Comparison of ENCODE assay signal across 10 cellular contexts in the genomic region with DNA sequence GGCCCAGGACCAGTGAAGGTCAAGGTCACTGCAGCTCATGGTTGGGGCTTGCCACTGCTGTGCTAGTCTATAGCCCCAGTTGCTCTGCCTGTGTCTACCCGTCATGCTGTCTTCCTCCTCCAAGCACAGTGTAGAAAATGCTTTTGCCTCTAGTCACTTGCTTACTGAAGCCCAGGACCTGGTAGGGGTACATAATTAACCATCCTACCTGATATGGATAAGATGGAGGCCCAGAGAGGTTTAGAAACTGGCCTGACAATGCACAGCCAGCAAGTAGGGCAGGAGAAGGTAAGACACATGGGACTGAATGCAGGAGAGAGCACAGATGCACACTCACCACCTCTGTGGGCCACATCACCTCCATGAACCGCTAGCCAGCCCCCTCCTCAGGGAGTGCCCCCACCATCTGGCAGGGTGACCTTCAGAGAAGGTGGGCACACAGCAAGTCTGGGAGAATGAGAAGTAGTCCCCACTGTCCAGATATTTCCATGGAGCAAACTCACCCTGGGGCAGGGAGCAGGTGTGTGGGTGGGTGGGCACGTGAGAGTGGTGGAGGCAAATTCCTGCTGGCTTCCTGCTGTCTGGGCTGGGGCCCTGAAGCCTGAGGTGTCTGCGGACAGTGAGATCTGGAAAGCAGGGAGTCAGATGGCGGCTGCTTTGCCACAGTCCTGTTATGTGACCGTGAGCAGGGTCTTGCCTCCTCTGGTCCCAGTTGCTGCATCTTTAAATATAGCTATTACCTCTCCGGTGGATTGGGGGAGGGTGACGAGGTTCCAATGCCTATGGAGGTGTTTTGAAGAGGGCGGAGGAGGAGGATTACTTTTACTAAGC. TPM values are rescaled to one million over a fixed set of nuclear protein-coding genes. Genes with fewer than 3 reads are reported as not detected.
A peak's percentile ranks its signal among the peaks of the same experiment; 100 is the strongest.
DNase-seq lines count a peak whose midpoint lies in the region; ATAC-seq and TF ChIP-seq lines count a peak whose summit lies in the region.
"Had no signal": no experiment of that assay in that cellular context is flagged by ENCODE, and none has a peak within 500 bp of the region (broad histone marks: within the 10 kb centered on the region; RNA-seq: fewer than 3 reads in every experiment).

No MANE protein-coding gene starts in this region.

- H3K27ac ChIP-seq in colonic mucosa (no peak overlapping the region), lower lobe of right lung (peak overlapping the region; percentile 87), subcutaneous abdominal adipose tissue (ENCODE audit: low read depth, low read length) (peak overlapping the region; percentile 86)

- H3K9me3 ChIP-seq in colonic mucosa (no peaks in the 10 kb centered on the region), lower lobe of right lung (no peaks in the 10 kb centered on the region), subcutaneous abdominal adipose tissue (ENCODE audit: control insufficient read depth in 5 of 5, low read length in 5 of 5) (no peaks in the 10 kb centered on the region)

- peak; percentile 53 for DNase-seq in H7
- no peak for DNase-seq in colonic mucosa
- no peak for DNase-seq in lower lobe of right lung
- no peak for DNase-seq in activated naive CD4-positive, alpha-beta T cell (lab: John Stamatoyannopoulos, UW)
- DNase-seq in NCI-H82 (lab: John Stamatoyannopoulos, UW): no peak
- no peak for DNase-seq in NCI-H2171 (lab: John Stamatoyannopoulos, UW)
- no peak for DNase-seq in NCI-H774 (lab: John Stamatoyannopoulos, UW)
- DNase-seq: naive B cell had no signal

- H3K4me3 ChIP-seq in H7 (ENCODE audit: insufficient read depth, low read depth, low read length) (no peak overlapping the region), colonic mucosa (peak overlapping the region; percentile 26), lower lobe of right lung (peak overlapping the region; percentile 62), subcutaneous abdominal adipose tissue (ENCODE audit: low read depth in 1 of 5, low read length in 5 of 5) (peak overlapping the region; percentile 19 to 77 (median 64))

- H3K27me3 ChIP-seq in H7 (ENCODE audit: control insufficient read depth, insufficient read depth, low read length) (no peaks in the 10 kb centered on the region), colonic mucosa (no peaks in the 10 kb centered on the region), lower lobe of right lung (ENCODE audit: low read depth) (no peaks in the 10 kb centered on the region), subcutaneous abdominal adipose tissue (ENCODE audit: control insufficient read depth in 5 of 5, insufficient read depth in 4 of 5, low read length in 5 of 5) (peaks cover 2 to 18% (median 8%) of the 10 kb centered on the region in 5 donors)

- intact Hi-C loops in colonic mucosa (cut with DNase I) (no loop called here), lower lobe of right lung (cut with DNase I) (no loop called here)

- TF ChIP-seq CTCF in colonic mucosa (IDR thresholded peaks at IDR 0.05) (no peak), lower lobe of right lung (IDR thresholded peaks at IDR 0.05) (no peak)

- no peaks in the 10 kb centered on the region for H3K36me3 ChIP-seq in H7 (replicated peaks; ENCODE audit: control insufficient read depth, insufficient read depth, low read length)
- no peaks in the 10 kb centered on the region for H3K36me3 ChIP-seq in colonic mucosa
- no peaks in the 10 kb centered on the region for H3K36me3 ChIP-seq in lower lobe of right lung
- H3K36me3 ChIP-seq in subcutaneous abdominal adipose tissue (ENCODE audit: control insufficient read depth in 5 of 5, insufficient read depth in 5 of 5, low read length in 5 of 5): peaks cover 0 to 2% (median 0%) of the 10 kb centered on the region in 5 donors

- no peak for ATAC-seq in lower lobe of right lung
- ATAC-seq: activated CD4-positive, CD25-positive, alpha-beta regulatory T cell treated with anti-CD3 and anti-CD28 coated beads, Interleukin-2, amount 50 U/mL, for 24 hours had no signal

- H3K4me1 ChIP-seq in colonic mucosa (no peaks in the 10 kb centered on the region), lower lobe of right lung (peaks cover 28% of the 10 kb centered on the region), subcutaneous abdominal adipose tissue (ENCODE audit: control insufficient read depth in 5 of 5, insufficient read depth in 5 of 5, low read length in 5 of 5) (peaks cover 0 to 47% (median 10%) of the 10 kb centered on the region in 5 donors)

- H3K9ac ChIP-seq in colonic mucosa (ENCODE audit: low read depth in 2 of 2, low read length in 2 of 2): peak overlapping the region; percentile 53 to 65
- H3K9ac ChIP-seq in subcutaneous abdominal adipose tissue (ENCODE audit: low read length in 5 of 5): peak overlapping the region in 4 of 5 donors; percentile 64 to 94 (median 79)

RNA-seq across cellular contexts. Expression of a gene that starts 1.0 kb away (rescaled TPM):
- 0.67 and 2.1 TPM in 2 replicates for total RNA-seq in H7 (2014; rRNA removed; shearing (Covaris generic))
- total RNA-seq in colonic mucosa (1 to 10 TPM; 1.8 to 4.6 TPM), lower lobe of right lung (33.6 TPM)

RNA-seq across cellular contexts. Expression of a gene that starts 14.7 kb away (rescaled TPM):
- total RNA-seq in H7 (2014; rRNA removed; shearing (Covaris generic)): not detected in 2 replicates
- 1 to 10 TPM in 1 of 2 donors, under 1 TPM in 1; 0.24 to 1.7 TPM for total RNA-seq in colonic mucosa
- 2.0 TPM for total RNA-seq in lower lobe of right lung

RNA-seq across cellular contexts. Expression of a gene that starts 31.2 kb away (rescaled TPM):
- total RNA-seq in H7 (2014; rRNA removed; shearing (Covaris generic)): not detected in 2 replicates
- total RNA-seq in colonic mucosa: not detected
- total RNA-seq in lower lobe of right lung: 2.8 TPM
